ENCODE assay signal across 16 cellular contexts in genomic region chr6:23784313-23784919, GRCh38.
"Had no signal": no experiment of that assay in that cellular context is flagged by ENCODE, and none has a peak within 500 bp of the region (broad histone marks: within the 10 kb centered on the region; RNA-seq: fewer than 3 reads in every experiment).

No MANE protein-coding gene starts in this region.

- H3K4me1 Mint-ChIP-seq: natural killer cell; stimulated activated naive B cell treated with anti-CD40 and anti-IgM and Interleukin-4, amounts not matched to agents 10 μg/mL and 1 μg/mL and 100 μg/mL, for 72 hours had no signal

- H3K4me3 Mint-ChIP-seq: natural killer cell; stimulated activated naive B cell treated with anti-CD40 and anti-IgM and Interleukin-4, amounts not matched to agents 10 μg/mL and 1 μg/mL and 100 μg/mL, for 72 hours; T-helper 2 cell treated with Interferon-gamma antibody and Interleukin-4, amounts not matched to agents 5 μg/mL and 100 μg/mL, for 36 hours had no signal

- H3K27me3 Mint-ChIP-seq: stimulated activated naive B cell treated with anti-CD40 and anti-IgM and Interleukin-4, amounts not matched to agents 10 μg/mL and 1 μg/mL and 100 μg/mL, for 72 hours had no signal

- H3K9me3 Mint-ChIP-seq: stimulated activated naive B cell treated with anti-CD40 and anti-IgM and Interleukin-4, amounts not matched to agents 10 μg/mL and 1 μg/mL and 100 μg/mL, for 72 hours had no signal

- H3K36me3 Mint-ChIP-seq: natural killer cell; stimulated activated naive B cell treated with anti-CD40 and anti-IgM and Interleukin-4, amounts not matched to agents 10 μg/mL and 1 μg/mL and 100 μg/mL, for 72 hours had no signal

- DNase-seq: activated naive CD4-positive, alpha-beta T cell; activated T-cell treated with anti-CD3 and anti-CD28 coated beads for 4 hours; gastrocnemius medialis; heart left ventricle; left cardiac atrium; mucosa of descending colon; natural killer cell; occipital lobe; stimulated activated CD4-positive, alpha-beta T cell treated with anti-CD3 and anti-CD28 coated beads, Interleukin-15, amount 100 ng/mL, for 24 hours; stimulated activated CD4-positive, alpha-beta T cell treated with anti-CD3 and anti-CD28 coated beads, Interleukin-4, amount 100 ng/mL, for 1 hour; stimulated activated naive B cell treated with anti-CD40 and anti-IgM and Interleukin-4, amounts not matched to agents 10 μg/mL and 1 μg/mL and 100 μg/mL, for 72 hours; transverse colon had no signal

- H3K27ac Mint-ChIP-seq: natural killer cell; stimulated activated naive B cell treated with anti-CD40 and anti-IgM and Interleukin-4, amounts not matched to agents 10 μg/mL and 1 μg/mL and 100 μg/mL, for 72 hours; T-helper 2 cell treated with Interferon-gamma antibody and Interleukin-4, amounts not matched to agents 5 μg/mL and 100 μg/mL, for 36 hours had no signal

- H3K4me3 ChIP-seq: cardiac muscle cell, gastrocnemius medialis, heart left ventricle, mucosa of descending colon, transverse colon, vagina had no signal

- ATAC-seq: activated CD4-positive, CD25-positive, alpha-beta regulatory T cell treated with anti-CD3 and anti-CD28 coated beads, Interleukin-2, amount 50 U/mL, for 24 hours; gastrocnemius medialis; mucosa of descending colon; natural killer cell; stimulated activated naive B cell treated with anti-CD40 and anti-IgM and Interleukin-4, amounts not matched to agents 10 μg/mL and 1 μg/mL and 100 μg/mL, for 72 hours had no signal
